ENCODE assay signal across 11 cellular contexts in genomic region chr16:87178977-87179376, GRCh38.
DNase-seq lines count a peak whose midpoint lies in the region; TF ChIP-seq lines count a peak whose summit lies in the region.
"Had no signal": no experiment of that assay in that cellular context is flagged by ENCODE, and none has a peak within 500 bp of the region (broad histone marks: within the 10 kb centered on the region; RNA-seq: fewer than 3 reads in every experiment).

No MANE protein-coding gene starts in this region.

- no peak overlapping the region for H3K4me3 ChIP-seq in ascending aorta
- no peak overlapping the region for H3K4me3 ChIP-seq in smooth muscle cell
- H3K4me3 ChIP-seq: skin epidermis had no signal

- H3F3A ChIP-seq in smooth muscle cell (ENCODE audit: low read depth), result no peaks in the 10 kb centered on the region

- no peaks in the 10 kb centered on the region for H3K9me3 Mint-ChIP-seq in HFFc6
- H3K9me3 Mint-ChIP-seq in mesothelial cell of epicardium, result no peaks in the 10 kb centered on the region
- H3K9me3 Mint-ChIP-seq in immature natural killer cell, result no peaks in the 10 kb centered on the region

- H3K27ac Mint-ChIP-seq in HFFc6 (peak overlapping the region; percentile 73), mesothelial cell of epicardium (no peak overlapping the region), immature natural killer cell (no peak overlapping the region)

- no peak overlapping the region for H3K4me3 Mint-ChIP-seq in HFFc6
- H3K4me3 Mint-ChIP-seq in mesothelial cell of epicardium, result no peak overlapping the region
- H3K4me3 Mint-ChIP-seq in immature natural killer cell, result no peak overlapping the region

- peak overlapping the region; percentile 54 to 76 for H3K27ac ChIP-seq in ascending aorta
- no peak overlapping the region for H3K27ac ChIP-seq in smooth muscle cell (ENCODE audit: low read depth)
- H3K27ac ChIP-seq: skin epidermis had no signal

- peak overlapping the region; percentile 39 for H3K9ac ChIP-seq in smooth muscle cell (ENCODE audit: low read depth)

- no peaks in the 10 kb centered on the region for H3K9me3 ChIP-seq in ascending aorta
- H3K9me3 ChIP-seq in smooth muscle cell (replicated peaks; ENCODE audit: low read depth), result no peaks in the 10 kb centered on the region
- H3K9me3 ChIP-seq: Caco-2 had no signal

- H3K27me3 ChIP-seq in ascending aorta (no peaks in the 10 kb centered on the region), smooth muscle cell (ENCODE audit: low read depth) (no peaks in the 10 kb centered on the region)

- H3K4me1 Mint-ChIP-seq in HFFc6 (ENCODE audit: low read depth) (peaks cover 29% of the 10 kb centered on the region), mesothelial cell of epicardium (peaks cover 18% of the 10 kb centered on the region), immature natural killer cell (no peaks in the 10 kb centered on the region)

- H3K4me1 ChIP-seq in ascending aorta, result peaks cover 0 to 12% of the 10 kb centered on the region in 2 donors
- peaks cover 10% of the 10 kb centered on the region for H3K4me1 ChIP-seq in smooth muscle cell (ENCODE audit: low read depth)
- H3K4me1 ChIP-seq: Caco-2 had no signal

- H3K36me3 ChIP-seq in ascending aorta (no peaks in the 10 kb centered on the region), smooth muscle cell (ENCODE audit: low read depth) (no peaks in the 10 kb centered on the region)

- H2AFZ ChIP-seq in smooth muscle cell (ENCODE audit: low read depth), result peak overlapping the region; percentile 81

- intact Hi-C loops in ascending aorta (cut with DNase I), result loop anchor here (1.0 kb wide), 1 partner anchor 50 kb away; no protein-coding TSS in a partner anchor

- WGBS in smooth muscle cell (ENCODE audit: low lambda C conversion rate), result 18% methylated on average over 9 of the region's 9 CpGs

- H3K4me2 ChIP-seq in smooth muscle cell, result peak overlapping the region; percentile 74

- no peaks in the 10 kb centered on the region for H3K79me2 ChIP-seq in smooth muscle cell (ENCODE audit: low read depth)

- DNase-seq in HFFc6 (peak; percentile 9), ascending aorta (ENCODE audit: low spot score in 2 of 2) (peak in 1 of 2 donors; percentile 81), hepatic stellate cell (ENCODE audit: low spot score) (peak; percentile 78), smooth muscle cell (lab: John Stamatoyannopoulos, UW; ENCODE audit: unreplicated experiment) (no peak), mesothelial cell of epicardium (ENCODE audit: low spot score in 2 of 2, unreplicated experiment in 2 of 2) (no peak), immature natural killer cell (no peak), DMS 273 (lab: John Stamatoyannopoulos, UW; ENCODE audit: unreplicated experiment) (no peak)
- no peak for DNase-seq in stimulated activated CD4-positive, alpha-beta T cell treated with anti-CD3 and anti-CD28 coated beads, Interleukin-4, amount 100 ng/mL, for 24 hours
- DNase-seq: Caco-2, erythroblast had no signal

- TF ChIP-seq CTCF in HFFc6 (IDR thresholded peaks at IDR 0.05), result no peak
- no peak for TF ChIP-seq CTCF in ascending aorta (IDR thresholded peaks at IDR 0.05)
- no peak for TF ChIP-seq CTCF in smooth muscle cell (IDR thresholded peaks at IDR 0.05; ENCODE audit: borderline replicate concordance, insufficient read depth, poor library complexity, severe bottlenecking)
- no peak for TF ChIP-seq CTCF in mesothelial cell of epicardium (IDR thresholded peaks at IDR 0.05; ENCODE audit: unreplicated experiment)

- H4K20me1 ChIP-seq in smooth muscle cell (ENCODE audit: low read depth), result no peaks in the 10 kb centered on the region

- H3K27me3 Mint-ChIP-seq in HFFc6 (ENCODE audit: insufficient read depth), result peaks cover 4% of the 10 kb centered on the region
- H3K27me3 Mint-ChIP-seq in mesothelial cell of epicardium (ENCODE audit: low read depth), result peaks cover 3% of the 10 kb centered on the region
- H3K27me3 Mint-ChIP-seq in immature natural killer cell (ENCODE audit: low read depth in 3 of 3), result peaks cover 0 to 7% (median 0%) of the 10 kb centered on the region in 3 donors

- H3K36me3 Mint-ChIP-seq in HFFc6 (ENCODE audit: low read depth), result no peaks in the 10 kb centered on the region
- H3K36me3 Mint-ChIP-seq in mesothelial cell of epicardium, result no peaks in the 10 kb centered on the region
- H3K36me3 Mint-ChIP-seq in immature natural killer cell, result no peaks in the 10 kb centered on the region

Comparison
In these comparisons a context has a peak if more than half of its experiments do, and no peak if none do; other contexts are left out.
1. DNase-seq: peak in HFFc6 (single experiment) and hepatic stellate cell (single experiment); none in smooth muscle cell (single experiment), stimulated activated CD4-positive, alpha-beta T cell treated with anti-CD3 and anti-CD28 coated beads, Interleukin-4, amount 100 ng/mL, for 24 hours (single experiment), mesothelial cell of epicardium (0 of 2), immature natural killer cell (0 of 3) and DMS 273 (single experiment).